In the genomic region with DNA sequence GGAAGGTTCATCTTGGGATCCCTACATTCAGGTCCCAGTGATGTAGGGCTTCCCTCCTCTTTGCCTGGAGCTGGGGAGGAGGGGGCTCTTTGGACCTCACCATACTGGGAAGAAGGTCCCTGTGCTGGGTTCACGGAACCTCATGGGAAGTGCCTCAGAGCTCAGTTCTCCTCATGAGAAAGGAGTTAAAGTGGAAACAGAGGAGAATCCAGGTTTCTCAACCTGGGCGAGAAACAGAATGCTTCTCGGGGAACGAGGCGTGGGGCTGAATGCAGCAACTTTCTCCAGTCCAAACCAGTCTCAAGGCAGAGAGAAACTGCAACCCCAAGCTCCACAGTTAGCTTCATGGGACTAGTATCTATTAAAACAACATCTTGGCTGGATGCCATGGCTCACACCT, we compare ENCODE assay signal across 29 cellular contexts.
"Had no signal": no experiment of that assay in that cellular context is flagged by ENCODE, and none has a peak within 500 bp of the region (broad histone marks: within the 10 kb centered on the region; RNA-seq: fewer than 3 reads in every experiment).

No MANE protein-coding gene starts in this region.

- H3K36me3 ChIP-seq: left lung, lower lobe of right lung, neural progenitor cell, neutrophil, pancreas, right lobe of liver, stomach, thyroid gland, transverse colon, upper lobe of right lung had no signal

- ATAC-seq: left colon; left lung; lower lobe of right lung; natural killer cell; pancreas; psoas muscle; right lobe of liver; stimulated activated naive B cell treated with anti-CD40 and anti-IgM and Interleukin-4, amounts not matched to agents 10 μg/mL and 1 μg/mL and 100 μg/mL, for 72 hours; stimulated activated naive CD8-positive, alpha-beta T cell treated with anti-CD3 and anti-CD28 coated beads, Interleukin-15, Interleukin-2, amounts not matched to agents 100 U/mL and 50 U/mL, for 24 hours; upper lobe of right lung had no signal

- H3K27me3 ChIP-seq: left lung, neural progenitor cell, neutrophil, pancreas, right lobe of liver, stomach, testis, thyroid gland, transverse colon, upper lobe of right lung had no signal

- H3K9me3 ChIP-seq: neutrophil, pancreas, psoas muscle, right lobe of liver, testis, thyroid gland, transverse colon, upper lobe of right lung had no signal

- H3K4me1 ChIP-seq: left lung, lower lobe of right lung, neural progenitor cell, pancreas, psoas muscle, right lobe of liver, stomach, testis, thyroid gland, transverse colon, upper lobe of right lung had no signal

- H2AFZ ChIP-seq: neural progenitor cell had no signal

- H3K27ac ChIP-seq: left lung, lower lobe of right lung, neural progenitor cell, neutrophil, pancreas, psoas muscle, right lobe of liver, stomach, testis, thyroid gland, transverse colon, upper lobe of right lung had no signal

- H3K36me3 Mint-ChIP-seq: mesothelial cell of epicardium; naive B cell; natural killer cell; neural progenitor cell; stimulated activated naive B cell treated with anti-CD40 and anti-IgM and Interleukin-4, amounts not matched to agents 10 μg/mL and 1 μg/mL and 100 μg/mL, for 72 hours had no signal

- FAIRE-seq: keratinocyte, pancreas had no signal

- H3K27ac Mint-ChIP-seq: mesothelial cell of epicardium; naive B cell; natural killer cell; nephron progenitor cell; neural progenitor cell; stimulated activated naive B cell treated with anti-CD40 and anti-IgM and Interleukin-4, amounts not matched to agents 10 μg/mL and 1 μg/mL and 100 μg/mL, for 72 hours had no signal

- H3K4me2 ChIP-seq: neural progenitor cell, smooth muscle cell had no signal

- H3K4me1 Mint-ChIP-seq: mesothelial cell of epicardium; naive B cell; natural killer cell; nephron progenitor cell; neural progenitor cell; stimulated activated naive B cell treated with anti-CD40 and anti-IgM and Interleukin-4, amounts not matched to agents 10 μg/mL and 1 μg/mL and 100 μg/mL, for 72 hours had no signal

- H3K4me3 ChIP-seq: left lung, lower lobe of right lung, neural progenitor cell, pancreas, psoas muscle, right lobe of liver, smooth muscle cell, stomach, testis, thyroid gland, transverse colon, upper lobe of right lung had no signal

- DNase-seq: hippocampal formation; left colon; left lung; lower lobe of right lung; mammary epithelial cell; mesenchymal stem cell; naive B cell; natural killer cell; nephron progenitor cell; occipital lobe; pancreas; psoas muscle; right lobe of liver; stimulated activated CD4-positive, alpha-beta T cell treated with anti-CD3 and anti-CD28 coated beads, Interleukin-12 subunit alpha, Interleukin-12 subunit beta, amount 100 ng/mL, for 4 hours; stimulated activated CD4-positive, alpha-beta T cell treated with anti-CD3 and anti-CD28 coated beads, Interleukin-15, amount 100 ng/mL, for 24 hours; stimulated activated CD4-positive, alpha-beta T cell treated with anti-CD3 and anti-CD28 coated beads, Interleukin-2, amount 100 ng/mL, for 24 hours; stimulated activated CD4-positive, alpha-beta T cell treated with anti-CD3 and anti-CD28 coated beads, Interleukin-4, amount 100 ng/mL, for 1 hour; stimulated activated naive B cell treated with anti-CD40 and anti-IgM and Interleukin-4, amounts not matched to agents 10 μg/mL and 1 μg/mL and 100 μg/mL, for 72 hours; stimulated activated naive CD8-positive, alpha-beta T cell treated with anti-CD3 and anti-CD28 coated beads, Interleukin-15, Interleukin-2, amounts not matched to agents 100 U/mL and 50 U/mL, for 24 hours; stomach; testis; thyroid gland; transverse colon; upper lobe of right lung had no signal

- H3K27me3 Mint-ChIP-seq: naive B cell; stimulated activated naive B cell treated with anti-CD40 and anti-IgM and Interleukin-4, amounts not matched to agents 10 μg/mL and 1 μg/mL and 100 μg/mL, for 72 hours had no signal

- H3K4me3 Mint-ChIP-seq: mesothelial cell of epicardium; naive B cell; natural killer cell; nephron progenitor cell; neural progenitor cell; stimulated activated naive B cell treated with anti-CD40 and anti-IgM and Interleukin-4, amounts not matched to agents 10 μg/mL and 1 μg/mL and 100 μg/mL, for 72 hours had no signal
